Comparison of ENCODE assay signal across 1 cellular context in the genomic region with DNA sequence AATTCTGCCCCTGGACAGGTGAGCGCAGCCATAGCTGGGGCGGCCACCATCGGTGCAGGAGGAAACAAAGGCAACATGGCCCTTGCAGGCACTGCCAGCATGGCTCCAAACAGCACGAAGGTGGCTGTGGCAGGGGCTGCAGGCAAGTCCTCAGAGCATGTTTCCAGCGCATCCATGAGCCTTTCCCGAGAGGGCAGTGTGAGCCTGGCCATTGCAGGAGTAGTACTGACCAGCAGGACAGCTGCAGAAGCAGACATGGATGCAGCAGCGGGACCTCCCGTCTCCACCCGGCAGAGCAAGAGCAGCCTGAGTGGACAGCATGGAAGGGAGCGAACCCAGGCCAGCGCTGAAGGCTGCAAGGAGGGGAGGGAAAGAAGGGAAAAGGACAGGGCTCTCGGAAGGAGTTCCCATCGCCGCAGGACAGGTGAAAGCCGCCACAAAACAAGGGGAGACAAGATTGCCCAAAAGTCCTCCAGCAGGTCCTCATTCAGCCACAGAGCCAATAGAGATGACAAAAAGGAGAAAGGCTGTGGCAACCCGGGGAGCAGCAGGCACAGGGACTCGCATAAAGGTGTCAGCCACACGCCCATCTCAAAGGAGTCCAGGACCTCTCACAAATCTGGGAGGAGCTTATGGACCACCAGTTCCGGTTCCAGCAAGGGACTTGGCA.
TF ChIP-seq lines count a peak whose summit lies in the region.

No MANE protein-coding gene starts in this region.

TF ChIP-seq in K562, 482 proteins besides CTCF, POLR2A, EP300 and RAD21:
- TF ChIP-seq WHSC1 (IDR thresholded peaks at IDR 0.05; ENCODE audit: low read length): no peak
- peak; percentile 14 to 31; a peak in 1 of 4 replicates for TF ChIP-seq NRF1 (conservative IDR thresholded peaks at IDR 0.05 in 1 of 2, IDR thresholded peaks at IDR 0.05 in 1 of 2)
